Comparison of ENCODE assay signal across 17 cellular contexts in the genomic region with DNA sequence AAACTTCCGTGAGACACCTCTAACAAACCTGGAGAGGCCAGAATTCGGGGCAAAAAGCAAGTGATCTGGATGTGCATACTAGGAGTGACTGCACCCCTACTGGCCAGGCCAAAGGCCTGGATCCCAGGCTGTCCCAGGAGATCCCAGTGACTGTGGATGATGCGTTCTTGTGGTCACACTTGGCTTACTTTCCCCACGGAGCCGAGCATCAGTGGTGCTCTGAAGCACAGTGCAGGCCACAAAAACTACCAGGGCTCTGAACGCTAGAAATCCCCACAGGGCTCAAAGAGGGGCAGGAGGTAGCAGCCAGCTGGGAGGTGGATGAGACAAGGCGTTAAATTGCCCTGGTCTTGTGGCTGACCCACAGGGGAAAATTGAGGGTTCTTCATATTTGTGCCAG. TPM values are rescaled to one million over a fixed set of nuclear protein-coding genes. Genes with fewer than 3 reads are reported as not detected.
DNase-seq lines count a peak whose midpoint lies in the region; ATAC-seq and TF ChIP-seq lines count a peak whose summit lies in the region.
"Had no signal": no experiment of that assay in that cellular context is flagged by ENCODE, and none has a peak within 500 bp of the region (broad histone marks: within the 10 kb centered on the region; RNA-seq: fewer than 3 reads in every experiment).

No MANE protein-coding gene starts in this region.

- peaks cover 0 to 24% of the 10 kb centered on the region in 2 donors for H3K4me1 ChIP-seq in breast epithelium
- H3K4me1 ChIP-seq in right lobe of liver: peaks cover 2 to 95% (median 44%) of the 10 kb centered on the region in 4 donors
- H3K4me1 ChIP-seq: BE2C had no signal

- WGBS in right lobe of liver (ENCODE audit: insufficient coverage, low coverage, low lambda C conversion rate, missing lambda C conversion rate): 40% methylated on average over 4 of the region's 7 CpGs

- H3K27ac ChIP-seq in breast epithelium (peak overlapping the region; percentile 75 to 89), right lobe of liver (peak overlapping the region; percentile 64 to 86 (median 78))

- TF ChIP-seq CTCF in breast epithelium (IDR thresholded peaks at IDR 0.05): no peak
- no peak for TF ChIP-seq CTCF in right lobe of liver (IDR thresholded peaks at IDR 0.05)

- H3K9me3 ChIP-seq in breast epithelium (no peaks in the 10 kb centered on the region), right lobe of liver (no peaks in the 10 kb centered on the region)
- H3K9me3 ChIP-seq: BE2C had no signal

- no peak overlapping the region for H3K4me3 ChIP-seq in breast epithelium
- no peak overlapping the region for H3K4me3 ChIP-seq in right lobe of liver

- ATAC-seq in right lobe of liver: no peak
- ATAC-seq in GM21447 (IDR thresholded peaks at IDR 0.05; ENCODE audit: unreplicated experiment): no peak
- ATAC-seq in HG03378 (IDR thresholded peaks at IDR 0.05; ENCODE audit: unreplicated experiment): no peak
- ATAC-seq: T-cell had no signal

- TF ChIP-seq POLR2A in breast epithelium (IDR thresholded peaks at IDR 0.05) (no peak), right lobe of liver (IDR thresholded peaks at IDR 0.05) (no peak)

- intact Hi-C loops in breast epithelium (cut with DNase I; ENCODE audit: low total_unique reads): no loop called here
- intact Hi-C loops in right lobe of liver (cut with DNase I): no loop called here

- in situ Hi-C loops in ACHN (cut with HindIII; ENCODE audit: low pct_ligation_motif_present, low pct_unique_long_range_greater_than_20kb, low sequenced_read_pairs): no loop called here

- no peaks in the 10 kb centered on the region for H3K27me3 ChIP-seq in breast epithelium
- no peaks in the 10 kb centered on the region for H3K27me3 ChIP-seq in right lobe of liver
- H3K27me3 ChIP-seq: BE2C had no signal

- H3K36me3 ChIP-seq in breast epithelium (no peaks in the 10 kb centered on the region), right lobe of liver (no peaks in the 10 kb centered on the region)
- H3K36me3 ChIP-seq: BE2C had no signal

- DNase-seq in ACHN (peak; percentile 50), HCEC 1CT (peak; percentile 15), breast epithelium (ENCODE audit: low spot score in 2 of 2) (no peak), right lobe of liver (no peak), activated gamma-delta T cell (lab: John Stamatoyannopoulos, UW) (no peak), Kasumi-1 (lab: John Stamatoyannopoulos, UW) (no peak)
- DNase-seq: activated CD4-positive, alpha-beta T cell treated with anti-CD3 and anti-CD28 coated beads, Interleukin-2, amount 50 U/mL, for 4 hours; activated naive CD4-positive, alpha-beta T cell treated with Interleukin-2 at 50 U/mL for 16 hours; BE2C; cortex of kidney; KBM-7; left ventricle myocardium superior; NCI-H2171; T-cell had no signal

RNA-seq across cellular contexts. Expression of gene TRIM26, which starts 7.1 kb away (rescaled TPM):
- 10 to 100 TPM; 31.7 to 66.2 (median 47.5) TPM for total RNA-seq in breast epithelium
- total RNA-seq in right lobe of liver: 10 to 100 TPM; 28.8 to 47.5 (median 38.9) TPM

RNA-seq across cellular contexts. Expression of gene TRIM15, which starts 42.8 kb away (rescaled TPM):
- total RNA-seq in breast epithelium (under 1 TPM in 1 of 3 donors, not detected in 2; 0.33 TPM), right lobe of liver (10 to 100 TPM in 1 of 6 experiments, 1 to 10 TPM in 5; 1.7 to 17.7 (median 5.7) TPM)
- total RNA-seq: left ventricle myocardium superior, omental fat pad, T-cell had no signal

RNA-seq across cellular contexts. Expression of gene TRIM10, which starts 45.1 kb away (rescaled TPM):
- total RNA-seq in breast epithelium: not detected
- 1 to 10 TPM in 5 of 6 experiments, under 1 TPM in 1; 0.74 to 2.4 (median 1.4) TPM for total RNA-seq in right lobe of liver
- total RNA-seq: left ventricle myocardium superior, T-cell had no signal

Comparison
In these comparisons a context has a peak if more than half of its experiments do, and no peak if none do; other contexts are left out.
1. DNase-seq: peak in ACHN (single experiment) and HCEC 1CT (single experiment); none in breast epithelium (0 of 2), right lobe of liver (0 of 3), activated gamma-delta T cell (single experiment) and Kasumi-1 (0 of 2).